ENCODE assay signal across 8 cellular contexts in the genomic region with DNA sequence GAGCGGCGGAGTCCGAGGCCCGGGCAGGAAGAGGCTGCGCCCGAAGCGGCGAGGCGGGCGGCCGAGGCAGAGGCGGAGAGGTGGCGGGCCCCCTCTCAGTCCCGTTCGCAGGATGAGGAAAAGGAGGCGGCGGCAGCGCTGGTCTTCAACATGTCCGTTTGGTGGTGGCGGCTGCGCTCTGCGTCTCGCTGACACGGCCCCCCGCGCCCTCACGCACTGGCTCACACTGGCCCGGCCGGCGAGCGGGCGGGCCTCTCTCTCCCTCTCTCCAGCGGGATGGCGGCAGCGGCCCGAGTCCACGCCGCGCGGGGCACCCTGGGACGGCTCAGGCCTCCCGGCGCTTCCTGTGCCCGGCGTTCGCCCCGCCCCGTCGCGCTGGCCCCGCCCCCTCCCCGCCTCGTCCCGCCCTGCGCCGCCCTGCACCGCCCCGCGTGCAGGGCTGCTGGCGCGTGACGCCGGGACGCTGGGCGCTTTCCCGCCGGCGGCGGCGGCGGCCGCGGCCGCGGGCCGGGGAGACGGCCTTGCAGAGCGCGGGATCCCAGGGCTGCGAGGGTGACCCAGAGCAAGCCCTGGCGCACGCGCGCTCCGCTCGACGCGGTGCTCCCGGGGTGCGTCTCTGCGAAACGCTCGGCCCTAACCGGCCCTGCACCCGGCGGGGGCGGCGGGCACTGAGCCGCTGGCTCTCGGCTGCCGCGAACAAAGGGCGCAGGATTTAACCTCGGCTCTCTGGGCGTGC. TPM values are rescaled to one million over a fixed set of nuclear protein-coding genes. Genes with fewer than 3 reads are reported as not detected.
A peak's percentile ranks its signal among the peaks of the same experiment; 100 is the strongest.
DNase-seq lines count a peak whose midpoint lies in the region; ATAC-seq and TF ChIP-seq lines count a peak whose summit lies in the region.

A gene with protein sequence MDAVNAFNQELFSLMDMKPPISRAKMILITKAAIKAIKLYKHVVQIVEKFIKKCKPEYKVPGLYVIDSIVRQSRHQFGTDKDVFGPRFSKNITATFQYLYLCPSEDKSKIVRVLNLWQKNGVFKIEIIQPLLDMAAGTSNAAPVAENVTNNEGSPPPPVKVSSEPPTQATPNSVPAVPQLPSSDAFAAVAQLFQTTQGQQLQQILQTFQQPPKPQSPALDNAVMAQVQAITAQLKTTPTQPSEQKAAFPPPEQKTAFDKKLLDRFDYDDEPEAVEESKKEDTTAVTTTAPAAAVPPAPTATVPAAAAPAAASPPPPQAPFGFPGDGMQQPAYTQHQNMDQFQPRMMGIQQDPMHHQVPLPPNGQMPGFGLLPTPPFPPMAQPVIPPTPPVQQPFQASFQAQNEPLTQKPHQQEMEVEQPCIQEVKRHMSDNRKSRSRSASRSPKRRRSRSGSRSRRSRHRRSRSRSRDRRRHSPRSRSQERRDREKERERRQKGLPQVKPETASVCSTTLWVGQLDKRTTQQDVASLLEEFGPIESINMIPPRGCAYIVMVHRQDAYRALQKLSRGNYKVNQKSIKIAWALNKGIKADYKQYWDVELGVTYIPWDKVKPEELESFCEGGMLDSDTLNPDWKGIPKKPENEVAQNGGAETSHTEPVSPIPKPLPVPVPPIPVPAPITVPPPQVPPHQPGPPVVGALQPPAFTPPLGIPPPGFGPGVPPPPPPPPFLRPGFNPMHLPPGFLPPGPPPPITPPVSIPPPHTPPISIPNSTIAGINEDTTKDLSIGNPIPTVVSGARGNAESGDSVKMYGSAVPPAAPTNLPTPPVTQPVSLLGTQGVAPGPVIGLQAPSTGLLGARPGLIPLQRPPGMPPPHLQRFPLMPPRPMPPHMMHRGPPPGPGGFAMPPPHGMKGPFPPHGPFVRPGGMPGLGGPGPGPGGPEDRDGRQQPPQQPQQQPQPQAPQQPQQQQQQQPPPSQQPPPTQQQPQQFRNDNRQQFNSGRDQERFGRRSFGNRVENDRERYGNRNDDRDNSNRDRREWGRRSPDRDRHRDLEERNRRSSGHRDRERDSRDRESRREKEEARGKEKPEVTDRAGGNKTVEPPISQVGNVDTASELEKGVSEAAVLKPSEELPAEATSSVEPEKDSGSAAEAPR (minus strand): TSS at position 317 of the 736 bp plus-strand sequence. CDS start 426 bp downstream, outside the sequence.

- no peaks in the 10 kb centered on the region for H3K27me3 Mint-ChIP-seq in Calu3 (ENCODE audit: unreplicated experiment)
- no peaks in the 10 kb centered on the region for H3K27me3 Mint-ChIP-seq in mesothelial cell of epicardium (ENCODE audit: low read depth)

- H3K36me3 Mint-ChIP-seq in Calu3 (ENCODE audit: insufficient read depth, unreplicated experiment), result peaks cover 18% of the 10 kb centered on the region
- no peaks in the 10 kb centered on the region for H3K36me3 Mint-ChIP-seq in mesothelial cell of epicardium

- in situ Hi-C loops in endometrial microvascular endothelial cells (cut with HindIII; ENCODE audit: inconsistent ontology term, low pct_unique_long_range_greater_than_20kb, low sequenced_read_pairs), result no loop called here

- no peaks in the 10 kb centered on the region for H3K4me1 Mint-ChIP-seq in Calu3 (ENCODE audit: low read depth, unreplicated experiment)
- H3K4me1 Mint-ChIP-seq in mesothelial cell of epicardium, result peaks cover 14% of the 10 kb centered on the region

- CTCF ChIA-PET in Calu3 (lab: Charles Lee), result no interaction called here

- intact Hi-C loops in Calu3 (cut with micrococcal nuclease; ENCODE audit: unreplicated experiment), result no loop called here

- H3K4me3 Mint-ChIP-seq in Calu3 (ENCODE audit: low read depth, unreplicated experiment) (no peak within 1 kb of the TSS), mesothelial cell of epicardium (peak within 1 kb of the TSS; percentile 83)

- DNase-seq in Calu3, result peak; percentile 84
- peak; percentile 81 for DNase-seq in HT1080 (ENCODE audit: low read depth)
- DNase-seq in NOMO-1 treated with DMSO at 0.1 percent for 48 hours (lab: John Stamatoyannopoulos, UW; ENCODE audit: unreplicated experiment), result peak; percentile 74
- DNase-seq in activated CD8-positive, alpha-beta memory T cell treated with anti-CD3 and anti-CD28 coated beads, Interleukin-2, amount 50 U/mL, for 4 hours, result peak; percentile 75
- DNase-seq in mesothelial cell of epicardium (ENCODE audit: low spot score in 2 of 2, unreplicated experiment in 2 of 2), result peak; percentile 80 to 82
- DNase-seq in stimulated activated CD8-positive, alpha-beta memory T cell treated with anti-CD3 and anti-CD28 coated beads, Interleukin-15, amount 100 ng/mL, for 4 hours (ENCODE audit: low read depth in 2 of 2), result peak; percentile 43 to 70

- ATAC-seq in GM21381 (IDR thresholded peaks at IDR 0.05; ENCODE audit: unreplicated experiment), result peak; percentile 78

- no peak for TF ChIP-seq CTCF in Calu3 (IDR thresholded peaks at IDR 0.05; ENCODE audit: unreplicated experiment)
- no peak for TF ChIP-seq CTCF in mesothelial cell of epicardium (IDR thresholded peaks at IDR 0.05; ENCODE audit: unreplicated experiment)

- BruUV-seq in Calu3 (replicated peaks; lab: Mats Ljungman, UMichigan), result no TSS peak

- H3K9me3 Mint-ChIP-seq in Calu3 (ENCODE audit: low read depth, unreplicated experiment) (no peaks in the 10 kb centered on the region), mesothelial cell of epicardium (no peaks in the 10 kb centered on the region)

- H3K27ac Mint-ChIP-seq in Calu3 (ENCODE audit: unreplicated experiment), result peak within 1 kb of the TSS; percentile 16
- peak within 1 kb of the TSS; percentile 87 for H3K27ac Mint-ChIP-seq in mesothelial cell of epicardium

RNA-seq across cellular contexts. Expression of the gene that starts here (rescaled TPM):
- 30.8 and 31.2 TPM in 2 replicates for total RNA-seq in Calu3 (2022)
- 4.6 and 7.8 TPM in 2 replicates for total RNA-seq in HT1080 (2014; rRNA removed; shearing (Covaris generic))
- 19.2 and 24.4 TPM in 2 replicates for polyA plus RNA-seq in HT1080 (2015; cell fraction: cytosol; rRNA removed)
- 52.7 and 60.3 TPM in 2 replicates for polyA plus RNA-seq in HT1080 (2015; cell fraction: nucleus; rRNA removed)
- total RNA-seq in endometrial microvascular endothelial cells (ENCODE audit: inconsistent ontology term), result 12.7 TPM
- total RNA-seq in mesothelial cell of epicardium, result 55.6 to 58.9 TPM (median 57.4 TPM) in 3 replicates

Comparison
In these comparisons a context has a peak if more than half of its experiments do, and no peak if none do; other contexts are left out.
1. Peak in every context shown above with its lines: DNase-seq and ATAC-seq.